Comparison of ENCODE assay signal across 15 cellular contexts in the genomic region with DNA sequence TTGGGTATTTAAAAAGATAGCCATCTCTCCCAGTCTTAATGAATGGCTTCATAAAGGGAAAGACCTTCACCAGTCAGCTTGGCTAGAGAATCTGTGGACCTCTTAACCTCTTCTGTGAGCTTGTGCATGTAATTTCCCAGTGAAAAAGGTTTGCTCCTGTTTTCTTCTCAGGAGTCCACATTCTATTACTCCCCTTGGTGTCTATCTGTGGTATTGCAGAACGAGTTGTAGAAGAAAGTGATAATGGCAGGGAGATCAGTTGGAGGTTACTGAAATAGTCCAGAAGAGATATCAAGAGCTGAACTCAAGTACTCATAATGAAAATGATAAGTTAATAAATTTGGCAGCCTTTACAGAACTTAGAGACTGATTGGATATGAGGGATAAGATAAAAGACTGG. TPM values are rescaled to one million over a fixed set of nuclear protein-coding genes. Genes with fewer than 3 reads are reported as not detected.
DNase-seq lines count a peak whose midpoint lies in the region; ATAC-seq, FAIRE-seq and TF ChIP-seq lines count a peak whose summit lies in the region.
"Had no signal": no experiment of that assay in that cellular context is flagged by ENCODE, and none has a peak within 500 bp of the region (broad histone marks: within the 10 kb centered on the region; RNA-seq: fewer than 3 reads in every experiment).

No MANE protein-coding gene starts in this region.

- BruUV-seq in endothelial cell of umbilical vein (replicated peaks; lab: Mats Ljungman, UMichigan), result no TSS peak

- no peak overlapping the region for H3K9ac ChIP-seq in endothelial cell of umbilical vein (replicated peaks; ENCODE audit: extremely low read depth, insufficient read depth, low read length)

- H3K27ac ChIP-seq in cardiac muscle cell (no peak overlapping the region), endothelial cell of umbilical vein (ENCODE audit: insufficient read depth, low read depth, low read length) (no peak overlapping the region)
- H3K27ac ChIP-seq: heart right ventricle, HL-60, SJCRH30 had no signal

- H3K4me1 ChIP-seq in cardiac muscle cell (ENCODE audit: low read depth) (no peaks in the 10 kb centered on the region), endothelial cell of umbilical vein (ENCODE audit: control insufficient read depth, extremely low read depth, insufficient read depth, low read length) (no peaks in the 10 kb centered on the region)
- H3K4me1 ChIP-seq: heart right ventricle, SJCRH30 had no signal

- no peaks in the 10 kb centered on the region for H3K9me1 ChIP-seq in endothelial cell of umbilical vein (replicated peaks; ENCODE audit: control insufficient read depth, extremely low read depth, insufficient read depth, low read length)

- dilution Hi-C loops in endothelial cell of umbilical vein (cut with MboI; ENCODE audit: extremely low pct_ligation_motif_present, low sequenced_read_pairs), result no loop called here

- FAIRE-seq in endothelial cell of umbilical vein (lab: Jason Lieb, UNC) (peak; percentile 67), urothelium cell line (lab: Jason Lieb, UNC) (no peak)
- FAIRE-seq: GM12892 had no signal

- TF ChIP-seq CTCF in cardiac muscle cell (IDR thresholded peaks at IDR 0.05; ENCODE audit: low read depth, low read length), result peak; percentile 3
- no peak for TF ChIP-seq CTCF in endothelial cell of umbilical vein (IDR thresholded peaks at IDR 0.05; ENCODE audit: extremely low read depth in 1 of 2, insufficient read depth in 1 of 2, low read depth in 1 of 2, low read length in 2 of 2)

- ATAC-seq in left ventricle myocardium superior, result no peak
- no peak for ATAC-seq in GM19324 (IDR thresholded peaks at IDR 0.05; ENCODE audit: low FRiP score, unreplicated experiment)
- ATAC-seq: heart right ventricle had no signal

- peak in 1 of 2 donors; percentile 6 for DNase-seq in cardiac muscle cell (ENCODE audit: low read depth in 1 of 2, low spot score in 1 of 2)
- no peak for DNase-seq in left ventricle myocardium superior
- peak; percentile 40 for DNase-seq in NCI-H460 (ENCODE audit: extremely low read depth, low read depth)
- no peak for DNase-seq in endothelial cell of umbilical vein (ENCODE audit: low read depth, low spot score)
- DNase-seq in urothelium cell line (ENCODE audit: low spot score), result peak; percentile 9
- no peak for DNase-seq in activated effector memory CD4-positive, alpha-beta T cell treated with anti-CD3 and anti-CD28 coated beads, Interleukin-2, amount 50 U/mL, for 16 hours
- no peak for DNase-seq in activated CD4-positive, alpha-beta T cell treated with anti-CD3 and anti-CD28 coated beads for 4 hours
- DNase-seq: activated CD4-positive, alpha-beta memory T cell treated with anti-CD3 and anti-CD28 coated beads, Interleukin-2, amount 10 ng/mL, durations not matched to agents 7 days and 5 days; activated naive CD8-positive, alpha-beta T cell treated with anti-CD3 and anti-CD28 coated beads for 36 hours; heart right ventricle; NCI-H2029 had no signal

- H3K9me3 ChIP-seq in cardiac muscle cell (ENCODE audit: low read depth) (no peaks in the 10 kb centered on the region), endothelial cell of umbilical vein (replicated peaks; ENCODE audit: control insufficient read depth, insufficient read depth, low read length) (no peaks in the 10 kb centered on the region)
- H3K9me3 ChIP-seq: SJCRH30 had no signal

- no peak overlapping the region for H3K4me2 ChIP-seq in endothelial cell of umbilical vein (ENCODE audit: insufficient read depth, low read length)

- intact Hi-C loops in left ventricle myocardium superior (cut with micrococcal nuclease) (no loop called here), endothelial cell of umbilical vein (cut with micrococcal nuclease) (no loop called here)

- H3K36me3 ChIP-seq in cardiac muscle cell (no peaks in the 10 kb centered on the region), endothelial cell of umbilical vein (ENCODE audit: control insufficient read depth in 2 of 2, extremely low read depth in 1 of 2, insufficient read depth in 2 of 2, low read length in 2 of 2) (no peaks in the 10 kb centered on the region)
- H3K36me3 ChIP-seq: heart right ventricle, SJCRH30 had no signal

- no peaks in the 10 kb centered on the region for H3K27me3 ChIP-seq in cardiac muscle cell
- no peaks in the 10 kb centered on the region for H3K27me3 ChIP-seq in endothelial cell of umbilical vein (ENCODE audit: control insufficient read depth in 2 of 2, insufficient read depth in 2 of 2, low read length in 2 of 2)
- H3K27me3 ChIP-seq: SJCRH30 had no signal

- POLR2A ChIA-PET in endothelial cell of umbilical vein (lab: Charles Lee), result no interaction called here

- no peak for TF ChIP-seq POLR2A in endothelial cell of umbilical vein (IDR thresholded peaks at IDR 0.05; ENCODE audit: low read depth, low read length)

- H4K20me1 ChIP-seq in endothelial cell of umbilical vein (replicated peaks; ENCODE audit: control insufficient read depth, extremely low read depth, insufficient read depth, low read length), result no peaks in the 10 kb centered on the region

- H3K4me3 ChIP-seq in cardiac muscle cell (no peak overlapping the region), endothelial cell of umbilical vein (replicated peaks in 1 of 3; ENCODE audit: insufficient read depth in 1 of 3, low read depth in 1 of 3, low read length in 3 of 3) (no peak overlapping the region)
- H3K4me3 ChIP-seq: heart right ventricle, SJCRH30 had no signal

- no peaks in the 10 kb centered on the region for H3K79me2 ChIP-seq in endothelial cell of umbilical vein (ENCODE audit: control insufficient read depth, insufficient read depth, low read length)

- CTCF ChIA-PET in endothelial cell of umbilical vein (lab: Charles Lee), result no interaction called here

- no peak overlapping the region for H2AFZ ChIP-seq in endothelial cell of umbilical vein (ENCODE audit: low read depth, low read length)

TF ChIP-seq in endothelial cell of umbilical vein, 7 proteins besides CTCF, POLR2A, EP300 and RAD21:
- TF ChIP-seq JUN (IDR thresholded peaks at IDR 0.05; ENCODE audit: borderline replicate concordance, insufficient read depth, insufficient read length, low read depth), result no peak
- TF ChIP-seq FOS (IDR thresholded peaks at IDR 0.05; ENCODE audit: borderline replicate concordance, insufficient read depth, low read length), result no peak
- no peak for TF ChIP-seq EZH2 (IDR thresholded peaks at IDR 0.05; ENCODE audit: borderline replicate concordance, low read depth, low read length, severe bottlenecking)
- no peak for TF ChIP-seq POLR2AphosphoS5 (IDR thresholded peaks at IDR 0.05; ENCODE audit: insufficient read depth, low read depth, low read length)
- no peak for TF ChIP-seq MYC (IDR thresholded peaks at IDR 0.05; ENCODE audit: low read depth, low read length)
- no peak for TF ChIP-seq GATA2 (IDR thresholded peaks at IDR 0.05; ENCODE audit: insufficient read depth, insufficient read length, low read depth, low read length)
- TF ChIP-seq MAX (IDR thresholded peaks at IDR 0.05; ENCODE audit: insufficient read depth, insufficient read length), result no peak

RNA-seq across cellular contexts. Expression of gene VAMP7, which starts 16.5 kb away (rescaled TPM):
- total RNA-seq in cardiac muscle cell, result 16.1 and 16.7 TPM in 2 replicates
- polyA plus RNA-seq in cardiac muscle cell, result 29.9 and 31.1 TPM in 2 replicates
- 19.2 TPM for total RNA-seq in left ventricle myocardium superior
- 74.9 and 78.3 TPM in 2 replicates for total RNA-seq in NCI-H460 (2014; rRNA removed; shearing (Covaris generic))
- 39.6 and 59.9 TPM in 2 replicates for polyA plus RNA-seq in NCI-H460 (2014; cell fraction: nucleus; rRNA removed)
- 36.8 and 37.4 TPM in 2 replicates for total RNA-seq in endothelial cell of umbilical vein
- 18.4 and 20.1 TPM in 2 replicates for polyA plus RNA-seq in endothelial cell of umbilical vein
- 23.8 TPM in 2 replicates for polyA plus RNA-seq in endothelial cell of umbilical vein (2011; cell fraction: cytosol; rRNA removed)
- polyA plus RNA-seq in endothelial cell of umbilical vein (2011; cell fraction: nucleus; rRNA removed), result 10.8 and 13.6 TPM in 2 replicates
- 39.5 and 43.5 TPM in 2 replicates for polyA plus RNA-seq in endothelial cell of umbilical vein (2012)
- polyA minus RNA-seq in endothelial cell of umbilical vein, result 24.9 and 28.5 TPM in 2 replicates
- polyA minus RNA-seq in endothelial cell of umbilical vein (2011; cell fraction: cytosol; rRNA and poly(A)+ RNA removed), result 21.0 TPM
- polyA minus RNA-seq in endothelial cell of umbilical vein (2011; cell fraction: nucleus; rRNA and poly(A)+ RNA removed), result 10.4 and 13.7 TPM in 2 replicates

Comparison
In these comparisons a context has a peak if more than half of its experiments do, and no peak if none do; other contexts are left out.
1. DNase-seq: peak in NCI-H460 (single experiment) and urothelium cell line (single experiment); none in left ventricle myocardium superior (single experiment), endothelial cell of umbilical vein (single experiment), activated effector memory CD4-positive, alpha-beta T cell treated with anti-CD3 and anti-CD28 coated beads, Interleukin-2, amount 50 U/mL, for 16 hours (single experiment) and activated CD4-positive, alpha-beta T cell treated with anti-CD3 and anti-CD28 coated beads for 4 hours (0 of 2).